In genomic region chr6:40485300-40485699, GRCh38 we compare ENCODE assay signal across 35 cellular contexts.
DNase-seq lines count a peak whose midpoint lies in the region; ATAC-seq and TF ChIP-seq lines count a peak whose summit lies in the region.
"Had no signal": no experiment of that assay in that cellular context is flagged by ENCODE, and none has a peak within 500 bp of the region (broad histone marks: within the 10 kb centered on the region; RNA-seq: fewer than 3 reads in every experiment).

No MANE protein-coding gene starts in this region.

- H3K4me3 ChIP-seq in tibial artery = no peak overlapping the region
- H3K4me3 ChIP-seq: A549, colonic mucosa, GM12878, ovary, SJSA1, skin epidermis, uterus had no signal

- DNase-seq in activated naive CD4-positive, alpha-beta T cell treated with anti-CD3 and anti-CD28 coated beads, Interleukin-2, amount 50 U/mL, for 72 hours (ENCODE audit: low spot score in 2 of 2) = no peak
- no peak for DNase-seq in activated naive CD4-positive, alpha-beta T cell treated with Interleukin-2 at 50 U/mL for 16 hours
- DNase-seq in NCI-H82 (lab: John Stamatoyannopoulos, UW) (peak; percentile 97), kidney glomerular epithelial cell (lab: John Stamatoyannopoulos, UW) (peak; percentile 22), HCEC 1CT (no peak), NAMALWA (ENCODE audit: low spot score) (no peak), tibial artery (no peak)
- no peak for DNase-seq in stimulated activated naive CD4-positive, alpha-beta T cell treated with Interleukin-2 at 50 U/mL for 16 hours (lab: John Stamatoyannopoulos, UW)
- DNase-seq: activated B cell treated with CpG ODN at 0.5 μM for 24 hours; activated CD4-positive, alpha-beta T cell treated with anti-CD3 and anti-CD28 coated beads, Interleukin-2, amount 50 U/mL, for 1 hour; activated effector memory CD4-positive, alpha-beta T cell treated with Interleukin-2 at 50 U/mL for 16 hours; activated naive CD8-positive, alpha-beta T cell treated with anti-CD3 and anti-CD28 coated beads for 36 hours; activated T-cell treated with anti-CD3 and anti-CD28 coated beads, Interleukin-2, amount 50 U/mL, for 1 hour; AML-193; aorta; CD4-positive, alpha-beta memory T cell; colonic mucosa; effector CD4-positive, alpha-beta T cell; H7; KG1; MM.1S; NCI-H146; NCI-H526 treated with DMSO at 0.1 percent for 48 hours; ovary; RPMI8226; stimulated activated naive CD8-positive, alpha-beta T cell treated with anti-CD3 and anti-CD28 coated beads, Interleukin-15, Interleukin-2, amounts not matched to agents 100 U/mL and 50 U/mL, for 24 hours; T-helper 1 cell; uterus had no signal

- no peaks in the 10 kb centered on the region for H3K36me3 ChIP-seq in tibial artery
- H3K36me3 ChIP-seq: colonic mucosa, ovary, SJSA1, uterus had no signal

- peaks cover 0 to 11% of the 10 kb centered on the region in 2 donors for H3K27me3 ChIP-seq in tibial artery
- H3K27me3 ChIP-seq: colonic mucosa, ovary, uterus had no signal

- peak overlapping the region; percentile 24 to 39 for H3K27ac Mint-ChIP-seq in activated naive CD4-positive, alpha-beta T cell treated with anti-CD3 and anti-CD28 coated beads, Interleukin-2, amount 50 U/mL, for 72 hours
- H3K27ac Mint-ChIP-seq: activated B cell treated with CpG ODN at 0.5 μM for 24 hours; activated naive CD8-positive, alpha-beta T cell treated with anti-CD3 and anti-CD28 coated beads for 36 hours; CD4-positive, alpha-beta memory T cell had no signal

- H3K36me3 Mint-ChIP-seq in activated naive CD4-positive, alpha-beta T cell treated with anti-CD3 and anti-CD28 coated beads, Interleukin-2, amount 50 U/mL, for 72 hours = no peaks in the 10 kb centered on the region
- H3K36me3 Mint-ChIP-seq: activated naive CD8-positive, alpha-beta T cell treated with anti-CD3 and anti-CD28 coated beads for 36 hours; CD4-positive, alpha-beta memory T cell had no signal

- intact Hi-C loops in tibial artery (cut with DNase I; ENCODE audit: low total_unique reads) = no loop called here

- TF ChIP-seq CTCF in tibial artery (IDR thresholded peaks at IDR 0.05) = no peak

- H3K4me1 ChIP-seq in tibial artery = no peaks in the 10 kb centered on the region
- H3K4me1 ChIP-seq: A549, colonic mucosa, SJSA1, uterus had no signal

- ATAC-seq in activated naive CD4-positive, alpha-beta T cell treated with anti-CD3 and anti-CD28 coated beads, Interleukin-2, amount 50 U/mL, for 72 hours = no peak
- ATAC-seq: A549; GM12878; left lobe of liver; stimulated activated naive CD8-positive, alpha-beta T cell treated with anti-CD3 and anti-CD28 coated beads, Interleukin-15, Interleukin-2, amounts not matched to agents 100 U/mL and 50 U/mL, for 24 hours had no signal

- H3K9me3 Mint-ChIP-seq in activated naive CD4-positive, alpha-beta T cell treated with anti-CD3 and anti-CD28 coated beads, Interleukin-2, amount 50 U/mL, for 72 hours = no peaks in the 10 kb centered on the region
- H3K9me3 Mint-ChIP-seq: activated B cell treated with CpG ODN at 0.5 μM for 24 hours; activated naive CD8-positive, alpha-beta T cell treated with anti-CD3 and anti-CD28 coated beads for 36 hours had no signal

- H3K9me3 ChIP-seq in tibial artery = no peaks in the 10 kb centered on the region
- H3K9me3 ChIP-seq: A549, colonic mucosa, ovary, SJSA1, uterus had no signal

- H3K27ac ChIP-seq in tibial artery = no peak overlapping the region
- H3K27ac ChIP-seq: A549, colonic mucosa, epithelial cell of prostate, HL-60, ovary, SJSA1, skin epidermis, uterus had no signal

Comparison
In these comparisons a context has a peak if more than half of its experiments do, and no peak if none do; other contexts are left out.
1. DNase-seq: peak in NCI-H82 (single experiment) and kidney glomerular epithelial cell (single experiment); none in activated naive CD4-positive, alpha-beta T cell treated with anti-CD3 and anti-CD28 coated beads, Interleukin-2, amount 50 U/mL, for 72 hours (0 of 2), activated naive CD4-positive, alpha-beta T cell treated with Interleukin-2 at 50 U/mL for 16 hours (single experiment), HCEC 1CT (single experiment), stimulated activated naive CD4-positive, alpha-beta T cell treated with Interleukin-2 at 50 U/mL for 16 hours (single experiment), NAMALWA (single experiment) and tibial artery (0 of 2).